In the genomic region with DNA sequence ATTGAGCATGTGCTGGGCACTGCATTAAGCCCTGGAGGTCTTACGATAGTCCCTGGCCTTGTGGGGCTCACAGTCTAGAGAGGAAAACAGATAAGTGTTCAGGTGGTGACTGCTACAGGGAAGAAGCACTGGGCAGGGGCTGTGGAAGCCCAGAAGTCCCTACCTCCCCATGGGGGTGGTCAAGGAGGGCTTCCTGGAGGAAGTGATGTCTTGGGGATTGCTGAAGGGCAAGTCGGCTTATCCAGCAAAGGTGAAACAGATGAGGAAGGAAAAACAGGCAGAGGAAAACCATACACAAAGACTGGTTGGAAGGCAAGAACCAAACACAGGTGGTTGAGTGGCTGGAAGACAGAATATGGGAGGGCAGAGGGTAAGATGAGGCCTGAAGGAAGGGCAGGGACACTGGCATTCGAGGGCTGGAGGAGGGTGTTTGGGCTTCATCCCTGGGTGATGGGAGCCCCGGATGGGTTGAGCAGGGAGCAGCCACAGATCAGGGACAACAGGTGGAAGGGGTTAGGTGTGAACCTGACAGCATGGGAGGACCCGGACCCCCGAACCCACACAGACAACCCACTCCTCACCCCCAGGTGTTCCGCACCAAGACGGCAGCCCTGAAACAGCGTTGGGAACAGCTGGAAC, we compare ENCODE assay signal across 9 cellular contexts. TPM values are rescaled to one million over a fixed set of nuclear protein-coding genes. Genes with fewer than 3 reads are reported as not detected.
DNase-seq lines count a peak whose midpoint lies in the region; ATAC-seq and TF ChIP-seq lines count a peak whose summit lies in the region.
"Had no signal": no experiment of that assay in that cellular context is flagged by ENCODE, and none has a peak within 500 bp of the region (broad histone marks: within the 10 kb centered on the region; RNA-seq: fewer than 3 reads in every experiment).

No MANE protein-coding gene starts in this region.

- H3K27ac ChIP-seq in Peyer's patch (no peak overlapping the region), esophagus (ENCODE audit: low read depth in 2 of 2, low read length in 1 of 2) (no peak overlapping the region), sigmoid colon (no peak overlapping the region)

- peaks cover 0 to 25% (median 10%) of the 10 kb centered on the region in 4 donors for H3K4me1 ChIP-seq in Peyer's patch
- peaks cover 5 to 15% of the 10 kb centered on the region in 2 donors for H3K4me1 ChIP-seq in esophagus (ENCODE audit: control insufficient read depth in 2 of 2, insufficient read depth in 2 of 2, low read length in 1 of 2)
- peaks cover 0 to 25% (median 20%) of the 10 kb centered on the region in 4 donors for H3K4me1 ChIP-seq in sigmoid colon

- WGBS in esophagus, 2 donors: 21% methylated on average over 9 of the region's 9 CpGs
- WGBS in sigmoid colon, 2 donors: 19 to 25% methylated on average over 9 of the region's 9 CpGs

- H3K9me3 ChIP-seq in Peyer's patch (no peaks in the 10 kb centered on the region), esophagus (ENCODE audit: control insufficient read depth in 2 of 2, insufficient read depth in 1 of 2, low read depth in 1 of 2, low read length in 1 of 2) (no peaks in the 10 kb centered on the region), sigmoid colon (no peaks in the 10 kb centered on the region)

- H3K36me3 Mint-ChIP-seq in T-helper 1 cell treated with Interleukin-12 subunit alpha and Interleukin-12 subunit beta and Interleukin-4 antibody, amounts not matched to agents 30 μg/mL and 1 μg/mL, for 36 hours (ENCODE audit: low read depth): peaks cover 8% of the 10 kb centered on the region
- H3K36me3 Mint-ChIP-seq: activated naive CD4-positive, alpha-beta T cell treated with anti-CD3 and anti-CD28 coated beads, Interleukin-2, amount 50 U/mL, for 72 hours had no signal

- H3K4me3 Mint-ChIP-seq in T-helper 1 cell treated with Interleukin-12 subunit alpha and Interleukin-12 subunit beta and Interleukin-4 antibody, amounts not matched to agents 30 μg/mL and 1 μg/mL, for 36 hours: peak overlapping the region; percentile 78

- peak overlapping the region; percentile 30 to 56 (median 52) for H3K4me3 ChIP-seq in Peyer's patch
- H3K4me3 ChIP-seq in esophagus (ENCODE audit: low read depth in 1 of 2, low read length in 2 of 2): peak overlapping the region; percentile 46 to 55
- H3K4me3 ChIP-seq in sigmoid colon: peak overlapping the region in 3 of 4 donors; percentile 25 to 38 (median 29)

- peak overlapping the region; percentile 16 for H3K27ac Mint-ChIP-seq in T-helper 1 cell treated with Interleukin-12 subunit alpha and Interleukin-12 subunit beta and Interleukin-4 antibody, amounts not matched to agents 30 μg/mL and 1 μg/mL, for 36 hours

- no peaks in the 10 kb centered on the region for H3K36me3 ChIP-seq in Peyer's patch
- H3K36me3 ChIP-seq in esophagus (ENCODE audit: control insufficient read depth in 2 of 2, insufficient read depth in 2 of 2, low read length in 1 of 2): peaks cover 0 to under 1% of the 10 kb centered on the region in 2 donors
- H3K36me3 ChIP-seq in sigmoid colon: no peaks in the 10 kb centered on the region

- no peak for ATAC-seq in GM19463 (IDR thresholded peaks at IDR 0.05; ENCODE audit: unreplicated experiment)

- H3K4me1 Mint-ChIP-seq in T-helper 1 cell treated with Interleukin-12 subunit alpha and Interleukin-12 subunit beta and Interleukin-4 antibody, amounts not matched to agents 30 μg/mL and 1 μg/mL, for 36 hours (ENCODE audit: low read depth): peaks cover 12% of the 10 kb centered on the region

- TF ChIP-seq CTCF in Peyer's patch (IDR thresholded peaks at IDR 0.05) (no peak), sigmoid colon (IDR thresholded peaks at IDR 0.05) (no peak), GM13976 (IDR thresholded peaks at IDR 0.05; ENCODE audit: borderline replicate concordance, control extremely low read depth, extremely low read depth, insufficient read depth, missing control alignments) (no peak)

- in situ Hi-C loops in GM13976 (cut with MboI; ENCODE audit: low sequenced_read_pairs, unreplicated experiment): loop anchor here (10.0 kb wide), 1 partner anchor 108 kb away; no protein-coding TSS in a partner anchor

- no peak for DNase-seq in T-helper 1 cell
- no peak for DNase-seq in Peyer's patch
- DNase-seq in sigmoid colon: no peak
- no peak for DNase-seq in GM13976 (ENCODE audit: low spot score)
- no peak for DNase-seq in NCI-H774 (lab: John Stamatoyannopoulos, UW)

- no peaks in the 10 kb centered on the region for H3K9me3 Mint-ChIP-seq in T-helper 1 cell treated with Interleukin-12 subunit alpha and Interleukin-12 subunit beta and Interleukin-4 antibody, amounts not matched to agents 30 μg/mL and 1 μg/mL, for 36 hours
- H3K9me3 Mint-ChIP-seq: activated naive CD4-positive, alpha-beta T cell treated with anti-CD3 and anti-CD28 coated beads, Interleukin-2, amount 50 U/mL, for 72 hours had no signal

- no peak for TF ChIP-seq POLR2A in Peyer's patch (IDR thresholded peaks at IDR 0.05)
- TF ChIP-seq POLR2A in sigmoid colon (IDR thresholded peaks at IDR 0.05): no peak

- intact Hi-C loops in sigmoid colon (cut with DNase I): no loop called here

- peaks cover 0 to 10% of the 10 kb centered on the region in 2 donors for H3K27me3 ChIP-seq in Peyer's patch
- no peaks in the 10 kb centered on the region for H3K27me3 ChIP-seq in esophagus (ENCODE audit: control insufficient read depth in 1 of 2, insufficient read depth in 2 of 2, low read length in 2 of 2)
- H3K27me3 ChIP-seq in sigmoid colon: peaks cover 16 to 58% (median 44%) of the 10 kb centered on the region in 3 donors

- no peak for TF ChIP-seq EP300 in sigmoid colon (IDR thresholded peaks at IDR 0.05)

- H3K27me3 Mint-ChIP-seq in T-helper 1 cell treated with Interleukin-12 subunit alpha and Interleukin-12 subunit beta and Interleukin-4 antibody, amounts not matched to agents 30 μg/mL and 1 μg/mL, for 36 hours (ENCODE audit: low read depth): peaks cover 34% of the 10 kb centered on the region

RNA-seq across cellular contexts. Expression of gene CFAP73, which starts 2.8 kb away (rescaled TPM):
- total RNA-seq in Peyer's patch (not detected), sigmoid colon (not detected)
- polyA plus RNA-seq in esophagus (under 1 TPM; 0.35 to 0.73 TPM), sigmoid colon (under 1 TPM; 0.42 to 0.60 (median 0.46) TPM)

RNA-seq across cellular contexts. Expression of gene RASAL1, which starts 16.8 kb away (rescaled TPM):
- total RNA-seq in Peyer's patch (1 to 10 TPM in 3 of 4 donors, under 1 TPM in 1; 0.85 to 4.4 (median 3.9) TPM), sigmoid colon (under 1 TPM in 2 of 4 donors, not detected in 2; under 0.01 to 0.28 TPM)
- polyA plus RNA-seq in esophagus (10 to 100 TPM; 43.4 to 52.7 TPM), sigmoid colon (10 to 100 TPM in 1 of 3 donors, 1 to 10 TPM in 2; 3.0 to 10.5 (median 5.1) TPM)

RNA-seq across cellular contexts. Expression of gene DDX54, which starts 33.0 kb away (rescaled TPM):
- total RNA-seq in Peyer's patch (100 to 1,000 TPM in 1 of 4 donors, 10 to 100 TPM in 3; 62.0 to 126 (median 66.5) TPM), sigmoid colon (10 to 100 TPM; 24.5 to 47.4 (median 40.8) TPM)
- polyA plus RNA-seq in esophagus (10 to 100 TPM; 34.3 to 49.1 TPM), sigmoid colon (10 to 100 TPM; 19.2 to 82.8 (median 25.4) TPM)

RNA-seq across cellular contexts. Expression of gene RITA1, which starts 33.2 kb away (rescaled TPM):
- total RNA-seq in Peyer's patch (10 to 100 TPM in 3 of 4 donors, 1 to 10 TPM in 1; 5.0 to 36.6 (median 33.4) TPM), sigmoid colon (10 to 100 TPM; 12.5 to 18.3 (median 15.5) TPM)
- polyA plus RNA-seq in esophagus (10 to 100 TPM in 1 of 2 donors, 1 to 10 TPM in 1; 6.8 to 14.6 TPM), sigmoid colon (10 to 100 TPM; 16.2 to 28.4 (median 18.7) TPM)
